In the genomic region with DNA sequence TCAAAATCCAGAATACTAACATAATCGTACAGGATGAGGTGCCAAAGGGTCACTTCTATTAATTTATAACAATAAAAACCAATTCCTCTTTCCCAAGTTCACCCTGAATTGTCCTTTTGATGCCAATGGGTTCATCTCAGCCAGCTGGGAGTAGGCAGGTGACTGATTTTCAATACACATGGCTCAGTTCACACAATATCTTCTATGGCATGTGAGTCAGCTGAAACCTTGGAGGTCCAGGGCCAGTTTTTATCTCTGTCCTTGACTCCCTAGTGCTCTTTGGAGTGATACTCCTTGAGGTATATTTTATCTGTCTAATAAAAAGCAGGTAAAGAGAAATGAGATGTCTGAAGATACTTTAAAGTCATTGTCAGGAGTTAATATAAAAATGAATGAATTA, we compare ENCODE assay signal across 18 cellular contexts.
DNase-seq lines count a peak whose midpoint lies in the region; ATAC-seq and TF ChIP-seq lines count a peak whose summit lies in the region.
"Had no signal": no experiment of that assay in that cellular context is flagged by ENCODE, and none has a peak within 500 bp of the region (broad histone marks: within the 10 kb centered on the region; RNA-seq: fewer than 3 reads in every experiment).

No MANE protein-coding gene starts in this region.

- DNase-seq in NCI-H226 (peak; percentile 50), body of pancreas (peak in 3 of 4 donors; percentile 36 to 58 (median 47)), thyroid gland (no peak), left lobe of liver (ENCODE audit: low spot score) (no peak)
- no peak for DNase-seq in activated naive CD8-positive, alpha-beta T cell treated with anti-CD3 and anti-CD28 coated beads, Interleukin-2, amount 50 U/mL, for 24 hours
- DNase-seq: 8988T; ACHN; C1 segment of cervical spinal cord; Calu3; CD4-positive, alpha-beta memory T cell; COR-L47; DMS53; DMS79 treated with DMSO at 0.1 percent for 48 hours; GF-D8; GOT3; HCEC 1CT had no signal

- H3K36me3 Mint-ChIP-seq in activated naive CD8-positive, alpha-beta T cell treated with anti-CD3 and anti-CD28 coated beads, Interleukin-2, amount 50 U/mL, for 24 hours (ENCODE audit: low read depth): no peaks in the 10 kb centered on the region
- H3K36me3 Mint-ChIP-seq in stimulated activated memory B cell treated with anti-CD40 and anti-IgM and Interleukin-4, amounts not matched to agents 10 μg/mL and 1 μg/mL and 100 μg/mL, for 72 hours: no peaks in the 10 kb centered on the region
- H3K36me3 Mint-ChIP-seq: CD4-positive, alpha-beta memory T cell had no signal

- peaks cover 2% of the 10 kb centered on the region for H3K27me3 Mint-ChIP-seq in activated naive CD8-positive, alpha-beta T cell treated with anti-CD3 and anti-CD28 coated beads, Interleukin-2, amount 50 U/mL, for 24 hours
- H3K27me3 Mint-ChIP-seq in stimulated activated memory B cell treated with anti-CD40 and anti-IgM and Interleukin-4, amounts not matched to agents 10 μg/mL and 1 μg/mL and 100 μg/mL, for 72 hours: no peaks in the 10 kb centered on the region
- H3K27me3 Mint-ChIP-seq: CD4-positive, alpha-beta memory T cell had no signal

- TF ChIP-seq POLR2A in body of pancreas (IDR thresholded peaks at IDR 0.05) (no peak), thyroid gland (IDR thresholded peaks at IDR 0.05) (no peak)

- no peak for TF ChIP-seq CTCF in body of pancreas (IDR thresholded peaks at IDR 0.05)
- no peak for TF ChIP-seq CTCF in thyroid gland (IDR thresholded peaks at IDR 0.05)

- H3K27me3 ChIP-seq in body of pancreas: no peaks in the 10 kb centered on the region
- no peaks in the 10 kb centered on the region for H3K27me3 ChIP-seq in thyroid gland

- no peak overlapping the region for H3K4me3 ChIP-seq in body of pancreas
- no peak overlapping the region for H3K4me3 ChIP-seq in thyroid gland (replicated peaks in 1 of 3)
- H3K4me3 ChIP-seq: A549 had no signal

- H3K4me1 ChIP-seq in body of pancreas (peaks cover 35% of the 10 kb centered on the region), thyroid gland (peaks cover 8 to 11% of the 10 kb centered on the region in 2 donors)
- H3K4me1 ChIP-seq: A549 had no signal

- intact Hi-C loops in body of pancreas (cut with DNase I) (no loop called here), thyroid gland (cut with DNase I) (no loop called here)

- H3K4me1 Mint-ChIP-seq in activated naive CD8-positive, alpha-beta T cell treated with anti-CD3 and anti-CD28 coated beads, Interleukin-2, amount 50 U/mL, for 24 hours: no peaks in the 10 kb centered on the region
- H3K4me1 Mint-ChIP-seq in stimulated activated memory B cell treated with anti-CD40 and anti-IgM and Interleukin-4, amounts not matched to agents 10 μg/mL and 1 μg/mL and 100 μg/mL, for 72 hours: no peaks in the 10 kb centered on the region
- H3K4me1 Mint-ChIP-seq: CD4-positive, alpha-beta memory T cell had no signal

- WGBS in body of pancreas, 2 donors: 23 to 32% methylated on average over 1 of the region's 1 CpG
- 26 to 31% methylated on average over 1 of the region's 1 CpG for WGBS in thyroid gland, 2 donors

- H3K9me3 ChIP-seq in body of pancreas (no peaks in the 10 kb centered on the region), thyroid gland (no peaks in the 10 kb centered on the region)
- H3K9me3 ChIP-seq: A549 had no signal

- H3K36me3 ChIP-seq in body of pancreas (replicated peaks in 1 of 2; ENCODE audit: insufficient read depth in 1 of 2, low read depth in 2 of 2) (no peaks in the 10 kb centered on the region), thyroid gland (no peaks in the 10 kb centered on the region)

- ATAC-seq in body of pancreas (peak; percentile 78), left lobe of liver (no peak)
- no peak for ATAC-seq in activated naive CD8-positive, alpha-beta T cell treated with anti-CD3 and anti-CD28 coated beads, Interleukin-2, amount 50 U/mL, for 24 hours
- no peak for ATAC-seq in stimulated activated memory B cell treated with anti-CD40 and anti-IgM and Interleukin-4, amounts not matched to agents 10 μg/mL and 1 μg/mL and 100 μg/mL, for 72 hours
- ATAC-seq: A549 had no signal

- no peak overlapping the region for H3K27ac Mint-ChIP-seq in activated naive CD8-positive, alpha-beta T cell treated with anti-CD3 and anti-CD28 coated beads, Interleukin-2, amount 50 U/mL, for 24 hours
- H3K27ac Mint-ChIP-seq in stimulated activated memory B cell treated with anti-CD40 and anti-IgM and Interleukin-4, amounts not matched to agents 10 μg/mL and 1 μg/mL and 100 μg/mL, for 72 hours: no peak overlapping the region
- H3K27ac Mint-ChIP-seq: CD4-positive, alpha-beta memory T cell had no signal

- peaks cover 11% of the 10 kb centered on the region for H3K9me3 Mint-ChIP-seq in activated naive CD8-positive, alpha-beta T cell treated with anti-CD3 and anti-CD28 coated beads, Interleukin-2, amount 50 U/mL, for 24 hours
- peaks cover 8% of the 10 kb centered on the region for H3K9me3 Mint-ChIP-seq in stimulated activated memory B cell treated with anti-CD40 and anti-IgM and Interleukin-4, amounts not matched to agents 10 μg/mL and 1 μg/mL and 100 μg/mL, for 72 hours

- no peak overlapping the region for H3K4me3 Mint-ChIP-seq in activated naive CD8-positive, alpha-beta T cell treated with anti-CD3 and anti-CD28 coated beads, Interleukin-2, amount 50 U/mL, for 24 hours
- no peak overlapping the region for H3K4me3 Mint-ChIP-seq in stimulated activated memory B cell treated with anti-CD40 and anti-IgM and Interleukin-4, amounts not matched to agents 10 μg/mL and 1 μg/mL and 100 μg/mL, for 72 hours
- H3K4me3 Mint-ChIP-seq: CD4-positive, alpha-beta memory T cell had no signal

- H3K27ac ChIP-seq in body of pancreas: peak overlapping the region in 3 of 4 donors; percentile 33 to 60 (median 49)
- H3K27ac ChIP-seq in thyroid gland: peak overlapping the region; percentile 26 to 52 (median 31)
- H3K27ac ChIP-seq: A549 had no signal

Comparison
In these comparisons a context has a peak if more than half of its experiments do, and no peak if none do; other contexts are left out.
1. DNase-seq: peak in NCI-H226 (single experiment) and body of pancreas (3 of 4); none in thyroid gland (0 of 2), activated naive CD8-positive, alpha-beta T cell treated with anti-CD3 and anti-CD28 coated beads, Interleukin-2, amount 50 U/mL, for 24 hours (single experiment) and left lobe of liver (single experiment).